10 cellular contexts compared by ENCODE assay signal in the genomic region with DNA sequence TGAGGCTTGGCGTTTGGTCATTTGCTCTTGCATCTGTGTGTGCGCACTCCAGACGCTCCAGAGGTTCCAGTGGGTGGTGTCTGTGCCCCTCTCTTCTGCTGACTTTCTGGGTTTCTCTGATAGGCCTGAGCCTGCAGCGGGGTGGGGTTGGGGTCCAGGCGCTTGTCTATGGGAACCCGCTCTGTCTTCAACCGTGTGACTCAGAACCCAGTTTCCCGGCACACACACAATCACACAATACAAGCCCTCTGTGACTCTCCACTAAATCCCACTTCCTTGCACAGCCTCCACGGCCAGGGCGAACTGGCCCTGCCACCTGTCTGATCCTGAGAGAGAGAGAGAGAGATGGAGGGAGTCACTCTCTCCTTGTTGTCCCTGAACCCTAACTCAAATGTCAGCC.
"Had no signal": no experiment of that assay in that cellular context is flagged by ENCODE, and none has a peak within 500 bp of the region (broad histone marks: within the 10 kb centered on the region; RNA-seq: fewer than 3 reads in every experiment).

No MANE protein-coding gene starts in this region.

- H3K36me3 ChIP-seq: prostate gland, right lobe of liver, thoracic aorta, upper lobe of right lung had no signal

- H3K27me3 ChIP-seq: right lobe of liver had no signal

- H3K9me3 Mint-ChIP-seq: activated naive CD4-positive, alpha-beta T cell treated with anti-CD3 and anti-CD28 coated beads, Interleukin-2, amount 10 ng/mL, durations not matched to agents 7 days and 5 days; natural killer cell treated with Interleukin-12 subunit alpha and Interleukin-12 subunit beta and Interleukin-15 and Interleukin-18, amount 100 ng/mL, for 72 hours; stimulated activated naive CD8-positive, alpha-beta T cell treated with anti-CD3 and anti-CD28 coated beads, Interleukin-15, amount 100 ng/mL, for 72 hours had no signal

- DNase-seq: activated naive CD4-positive, alpha-beta T cell treated with anti-CD3 and anti-CD28 coated beads, Interleukin-2, amount 10 ng/mL, durations not matched to agents 7 days and 5 days; islet precursor cell; stimulated activated naive CD8-positive, alpha-beta T cell treated with anti-CD3 and anti-CD28 coated beads, Interleukin-15, amount 100 ng/mL, for 72 hours; upper lobe of right lung had no signal

- H3K4me1 ChIP-seq: prostate gland, right lobe of liver, upper lobe of right lung had no signal

- H3K27me3 Mint-ChIP-seq: natural killer cell treated with Interleukin-12 subunit alpha and Interleukin-12 subunit beta and Interleukin-15 and Interleukin-18, amount 100 ng/mL, for 72 hours; stimulated activated naive CD8-positive, alpha-beta T cell treated with anti-CD3 and anti-CD28 coated beads, Interleukin-15, amount 100 ng/mL, for 72 hours had no signal

- H3K27ac Mint-ChIP-seq: activated naive CD4-positive, alpha-beta T cell treated with anti-CD3 and anti-CD28 coated beads, Interleukin-2, amount 10 ng/mL, durations not matched to agents 7 days and 5 days; natural killer cell treated with Interleukin-12 subunit alpha and Interleukin-12 subunit beta and Interleukin-15 and Interleukin-18, amount 100 ng/mL, for 72 hours; stimulated activated naive CD8-positive, alpha-beta T cell treated with anti-CD3 and anti-CD28 coated beads, Interleukin-15, amount 100 ng/mL, for 72 hours had no signal

- ATAC-seq: activated CD4-positive, CD25-positive, alpha-beta regulatory T cell treated with anti-CD3 and anti-CD28 coated beads, Interleukin-2, amount 50 U/mL, for 24 hours; left lobe of liver; natural killer cell treated with Interleukin-12 subunit alpha and Interleukin-12 subunit beta and Interleukin-15 and Interleukin-18, amount 100 ng/mL, for 72 hours; stimulated activated naive CD8-positive, alpha-beta T cell treated with anti-CD3 and anti-CD28 coated beads, Interleukin-15, amount 100 ng/mL, for 72 hours; upper lobe of right lung had no signal

- H3K36me3 Mint-ChIP-seq: natural killer cell treated with Interleukin-12 subunit alpha and Interleukin-12 subunit beta and Interleukin-15 and Interleukin-18, amount 100 ng/mL, for 72 hours had no signal

- H3K4me3 Mint-ChIP-seq: activated naive CD4-positive, alpha-beta T cell treated with anti-CD3 and anti-CD28 coated beads, Interleukin-2, amount 10 ng/mL, durations not matched to agents 7 days and 5 days; natural killer cell treated with Interleukin-12 subunit alpha and Interleukin-12 subunit beta and Interleukin-15 and Interleukin-18, amount 100 ng/mL, for 72 hours; stimulated activated naive CD8-positive, alpha-beta T cell treated with anti-CD3 and anti-CD28 coated beads, Interleukin-15, amount 100 ng/mL, for 72 hours had no signal

- H3K27ac ChIP-seq: prostate gland, right lobe of liver, thoracic aorta, upper lobe of right lung had no signal

- H3K4me3 ChIP-seq: prostate gland, right lobe of liver, thoracic aorta, upper lobe of right lung had no signal

- H3K9me3 ChIP-seq: prostate gland, right lobe of liver, thoracic aorta, upper lobe of right lung had no signal
